12 cellular contexts compared by ENCODE assay signal in genomic region chr11:73528877-73529530, GRCh38.
DNase-seq lines count a peak whose midpoint lies in the region; ATAC-seq and TF ChIP-seq lines count a peak whose summit lies in the region.
"Had no signal": no experiment of that assay in that cellular context is flagged by ENCODE, and none has a peak within 500 bp of the region (broad histone marks: within the 10 kb centered on the region; RNA-seq: fewer than 3 reads in every experiment).

No MANE protein-coding gene starts in this region.

- H3K36me3 ChIP-seq in endodermal cell (ENCODE audit: control insufficient read depth, insufficient read depth, low read length) (no peaks in the 10 kb centered on the region), muscle layer of duodenum (ENCODE audit: control insufficient read depth in 1 of 2, insufficient read depth in 2 of 2, low read length in 2 of 2) (no peaks in the 10 kb centered on the region), thyroid gland (no peaks in the 10 kb centered on the region)

- H3K9me3 Mint-ChIP-seq in activated CD4-positive, alpha-beta T cell treated with anti-CD3 and anti-CD28 coated beads, Interleukin-2, amount 10 ng/mL, durations not matched to agents 24 days and 14 days: peaks cover 2% of the 10 kb centered on the region
- H3K9me3 Mint-ChIP-seq in endodermal cell: peaks cover 8% of the 10 kb centered on the region

- DNase-seq in activated CD4-positive, alpha-beta T cell treated with anti-CD3 and anti-CD28 coated beads, Interleukin-2, amount 10 ng/mL, durations not matched to agents 24 days and 14 days: no peak
- no peak for DNase-seq in activated CD4-positive, alpha-beta T cell treated with anti-CD3 and anti-CD28 coated beads, Interleukin-2, amount 50 U/mL, for 4 hours
- DNase-seq in endodermal cell (peak; percentile 60), thyroid gland (no peak), SIG-M5 treated with dmso at 0.1 percent for 504 hours (lab: John Stamatoyannopoulos, UW; ENCODE audit: unreplicated experiment) (no peak)
- DNase-seq: activated effector memory CD4-positive, alpha-beta T cell treated with Interleukin-2 at 50 U/mL for 16 hours; effector CD8-positive, alpha-beta T cell; GDM1 had no signal

- intact Hi-C loops in activated CD4-positive, alpha-beta T cell treated with anti-CD3 and anti-CD28 coated beads, Interleukin-2, amount 10 ng/mL, durations not matched to agents 24 days and 14 days (cut with micrococcal nuclease): no loop called here
- intact Hi-C loops in thyroid gland (cut with DNase I): no loop called here

- H3K9me3 ChIP-seq in endodermal cell (ENCODE audit: control insufficient read depth, low read length) (peaks cover 6% of the 10 kb centered on the region), muscle layer of duodenum (ENCODE audit: control insufficient read depth in 1 of 2, low read length in 2 of 2) (no peaks in the 10 kb centered on the region), thyroid gland (no peaks in the 10 kb centered on the region)

- H3K27ac ChIP-seq in endodermal cell (ENCODE audit: low read depth, low read length) (no peak overlapping the region), muscle layer of duodenum (ENCODE audit: low read length) (peak overlapping the region; percentile 74), thyroid gland (peak overlapping the region; percentile 51 to 73 (median 57))
- H3K27ac ChIP-seq: KMS-11 had no signal

- 20 to 23% methylated on average over 2 of the region's 2 CpGs for WGBS in endodermal cell (ENCODE audit: insufficient coverage in 1 of 2, insufficient read length in 1 of 2), 2 experiments
- 18 to 25% methylated on average over 2 of the region's 2 CpGs for WGBS in thyroid gland, 2 donors

- TF ChIP-seq POLR2A in thyroid gland (IDR thresholded peaks at IDR 0.05): no peak

- H3K27me3 ChIP-seq in endodermal cell (ENCODE audit: control insufficient read depth, insufficient read depth, low read length, poor library complexity, severe bottlenecking): no peaks in the 10 kb centered on the region
- H3K27me3 ChIP-seq in muscle layer of duodenum (ENCODE audit: low read depth, low read length): no peaks in the 10 kb centered on the region
- no peaks in the 10 kb centered on the region for H3K27me3 ChIP-seq in thyroid gland

- H3K27me3 Mint-ChIP-seq in activated CD4-positive, alpha-beta T cell treated with anti-CD3 and anti-CD28 coated beads, Interleukin-2, amount 10 ng/mL, durations not matched to agents 24 days and 14 days: no peaks in the 10 kb centered on the region
- H3K27me3 Mint-ChIP-seq in endodermal cell (ENCODE audit: insufficient read depth): no peaks in the 10 kb centered on the region

- no peak for TF ChIP-seq CTCF in endodermal cell (conservative IDR thresholded peaks at IDR 0.05)
- no peak for TF ChIP-seq CTCF in thyroid gland (IDR thresholded peaks at IDR 0.05)

- H3K4me3 Mint-ChIP-seq in activated CD4-positive, alpha-beta T cell treated with anti-CD3 and anti-CD28 coated beads, Interleukin-2, amount 10 ng/mL, durations not matched to agents 24 days and 14 days: peak overlapping the region; percentile 23
- H3K4me3 Mint-ChIP-seq in endodermal cell: peak overlapping the region; percentile 23

- H3K36me3 Mint-ChIP-seq in activated CD4-positive, alpha-beta T cell treated with anti-CD3 and anti-CD28 coated beads, Interleukin-2, amount 10 ng/mL, durations not matched to agents 24 days and 14 days (ENCODE audit: low read depth): peaks cover 4% of the 10 kb centered on the region
- H3K36me3 Mint-ChIP-seq in endodermal cell (ENCODE audit: low read depth): peaks cover 6% of the 10 kb centered on the region

- ATAC-seq in HG03469 (IDR thresholded peaks at IDR 0.05; ENCODE audit: unreplicated experiment): no peak
- ATAC-seq in HG03432 (IDR thresholded peaks at IDR 0.05; ENCODE audit: unreplicated experiment): no peak

- H3K4me1 Mint-ChIP-seq in activated CD4-positive, alpha-beta T cell treated with anti-CD3 and anti-CD28 coated beads, Interleukin-2, amount 10 ng/mL, durations not matched to agents 24 days and 14 days: peaks cover 30% of the 10 kb centered on the region
- peaks cover 52% of the 10 kb centered on the region for H3K4me1 Mint-ChIP-seq in endodermal cell

- peaks cover 24% of the 10 kb centered on the region for H3K4me1 ChIP-seq in endodermal cell (ENCODE audit: control insufficient read depth, insufficient read depth, low read length)
- H3K4me1 ChIP-seq in muscle layer of duodenum (ENCODE audit: control insufficient read depth in 1 of 2, insufficient read depth in 2 of 2, low read length in 2 of 2): peaks cover 0 to 22% of the 10 kb centered on the region in 2 donors
- H3K4me1 ChIP-seq in thyroid gland: peaks cover 5 to 31% of the 10 kb centered on the region in 2 donors

- no peak overlapping the region for H3K27ac Mint-ChIP-seq in activated CD4-positive, alpha-beta T cell treated with anti-CD3 and anti-CD28 coated beads, Interleukin-2, amount 10 ng/mL, durations not matched to agents 24 days and 14 days
- peak overlapping the region; percentile 65 for H3K27ac Mint-ChIP-seq in endodermal cell

- peak overlapping the region; percentile 32 for H3K4me3 ChIP-seq in endodermal cell (ENCODE audit: low read length)
- H3K4me3 ChIP-seq in muscle layer of duodenum (ENCODE audit: low read depth in 1 of 2, low read length in 2 of 2): peak overlapping the region; percentile 39 to 56
- H3K4me3 ChIP-seq in thyroid gland (replicated peaks in 1 of 3): peak overlapping the region in 1 of 3 donors; percentile 0

- no peak overlapping the region for H3K9ac ChIP-seq in endodermal cell (ENCODE audit: extremely low read depth, low read length, poor library complexity, severe bottlenecking)
- H3K9ac ChIP-seq: KMS-11 had no signal
